ENCODE assay signal across 10 cellular contexts in the genomic region with DNA sequence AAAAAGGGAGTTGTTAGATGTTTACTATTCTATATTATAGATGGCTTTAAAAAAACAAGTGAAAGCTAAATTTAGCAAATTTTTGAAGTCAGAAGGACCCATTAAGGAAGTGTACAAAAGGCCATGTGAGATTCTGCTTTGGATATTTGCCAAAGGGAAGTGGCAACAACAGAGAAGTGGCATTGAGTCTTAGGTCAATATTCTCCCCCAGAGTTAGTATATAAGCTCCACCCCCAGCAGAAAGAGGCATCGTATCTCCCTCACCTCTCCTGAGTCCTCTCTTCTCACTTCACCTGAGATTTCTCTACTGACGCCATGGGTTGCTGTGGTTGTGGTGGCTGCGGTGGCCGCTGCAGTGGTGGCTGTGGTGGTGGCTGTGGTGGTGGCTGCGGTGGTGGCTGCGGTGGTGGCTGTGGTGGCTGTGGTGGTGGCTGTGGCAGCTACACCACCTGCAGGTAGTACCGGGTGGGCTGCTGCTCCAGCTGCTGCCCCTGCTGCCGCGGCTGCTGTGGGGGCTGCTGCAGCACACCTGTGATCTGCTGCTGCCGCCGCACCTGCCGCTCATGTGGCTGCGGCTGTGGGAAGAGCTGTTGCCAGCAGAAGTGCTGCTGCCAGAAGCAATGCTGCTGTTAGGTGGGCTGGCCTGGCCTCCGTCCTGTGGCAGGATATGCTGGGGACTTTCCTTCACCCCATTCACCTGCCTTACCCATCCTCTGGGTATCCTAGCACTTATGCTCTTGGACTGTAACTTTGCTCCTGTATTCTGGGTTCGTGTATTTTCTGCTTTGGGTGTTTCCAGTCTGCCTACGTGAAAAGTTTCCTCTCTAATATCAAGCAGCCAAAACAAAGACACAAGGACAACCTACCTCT. TPM values are rescaled to one million over a fixed set of nuclear protein-coding genes. Genes with fewer than 3 reads are reported as not detected.
DNase-seq lines count a peak whose midpoint lies in the region; ATAC-seq and TF ChIP-seq lines count a peak whose summit lies in the region.
"Had no signal": no experiment of that assay in that cellular context is flagged by ENCODE, and none has a peak within 500 bp of the region (broad histone marks: within the 10 kb centered on the region; RNA-seq: fewer than 3 reads in every experiment).

No MANE protein-coding gene starts in this region.

- no peaks in the 10 kb centered on the region for H3K9me3 Mint-ChIP-seq in activated T-helper 1 cell treated with anti-CD3 and anti-CD28 coated beads, Interleukin-12 subunit alpha, Interleukin-12 subunit beta, Interleukin-2, Interleukin-4 antibody, amounts not matched to agents 30 ng/mL and 10 ng/mL and 1 ng/mL, durations not matched to agents 14 hours and 24 hours and 36 hours
- no peaks in the 10 kb centered on the region for H3K9me3 Mint-ChIP-seq in endodermal cell

- no peak overlapping the region for H3K18ac ChIP-seq in mesenchymal stem cell (ENCODE audit: low read depth in 1 of 2, low read length in 2 of 2)

- H3K4me1 ChIP-seq in mesenchymal stem cell (ENCODE audit: control insufficient read depth, insufficient read depth, low read depth, low read length) (no peaks in the 10 kb centered on the region), endodermal cell (ENCODE audit: control insufficient read depth, insufficient read depth, low read length) (no peaks in the 10 kb centered on the region)

- H3K4ac ChIP-seq in mesenchymal stem cell (ENCODE audit: low read depth in 1 of 2, low read length in 2 of 2) = no peak overlapping the region

- in situ Hi-C loops in GM13977 (cut with MboI; ENCODE audit: low pct_unique_long_range_greater_than_20kb, low sequenced_read_pairs, unreplicated experiment) = no loop called here

- H3K79me1 ChIP-seq in mesenchymal stem cell (replicated peaks; ENCODE audit: low read length, poor library complexity, severe bottlenecking) = no peaks in the 10 kb centered on the region

- H2AK5ac ChIP-seq in mesenchymal stem cell (ENCODE audit: low read length, severe bottlenecking) = no peak overlapping the region

- peak; percentile 53 for ATAC-seq in GM21737 (IDR thresholded peaks at IDR 0.05; ENCODE audit: unreplicated experiment)

- no peaks in the 10 kb centered on the region for H3K36me3 Mint-ChIP-seq in activated T-helper 1 cell treated with anti-CD3 and anti-CD28 coated beads, Interleukin-12 subunit alpha, Interleukin-12 subunit beta, Interleukin-2, Interleukin-4 antibody, amounts not matched to agents 30 ng/mL and 10 ng/mL and 1 ng/mL, durations not matched to agents 14 hours and 24 hours and 36 hours (ENCODE audit: low read depth)
- H3K36me3 Mint-ChIP-seq in endodermal cell (ENCODE audit: low read depth) = no peaks in the 10 kb centered on the region

- peak overlapping the region; percentile 17 for H2BK15ac ChIP-seq in mesenchymal stem cell (ENCODE audit: low read depth, poor library complexity, severe bottlenecking)

- 93% methylated on average over 13 of the region's 16 CpGs for WGBS in mesenchymal stem cell
- 87 to 90% methylated on average over 8 to 13 of the region's 16 CpGs for WGBS in endodermal cell (ENCODE audit: insufficient coverage in 1 of 2, insufficient read length in 1 of 2), 2 experiments

- H3K27ac ChIP-seq in mesenchymal stem cell (ENCODE audit: low read length, poor library complexity, severe bottlenecking) (no peak overlapping the region), endodermal cell (ENCODE audit: low read depth, low read length) (no peak overlapping the region)

- no peak overlapping the region for H3K4me3 Mint-ChIP-seq in activated T-helper 1 cell treated with anti-CD3 and anti-CD28 coated beads, Interleukin-12 subunit alpha, Interleukin-12 subunit beta, Interleukin-2, Interleukin-4 antibody, amounts not matched to agents 30 ng/mL and 10 ng/mL and 1 ng/mL, durations not matched to agents 14 hours and 24 hours and 36 hours
- H3K4me3 Mint-ChIP-seq in endodermal cell = no peak overlapping the region

- no peak overlapping the region for H2AFZ ChIP-seq in mesenchymal stem cell (ENCODE audit: low read depth, low read length)

- no peak overlapping the region for H3K23ac ChIP-seq in mesenchymal stem cell (ENCODE audit: low read length in 2 of 2)

- H2BK12ac ChIP-seq in mesenchymal stem cell (ENCODE audit: low read length in 2 of 2) = no peak overlapping the region

- H3K4me3 ChIP-seq in mesenchymal stem cell (ENCODE audit: insufficient read depth in 1 of 2, low read depth in 1 of 2, low read length in 2 of 2) (no peak overlapping the region), endodermal cell (ENCODE audit: low read length) (no peak overlapping the region)

- H3K4me2 ChIP-seq in mesenchymal stem cell (ENCODE audit: low read length, poor library complexity, severe bottlenecking) = no peak overlapping the region

- no peak for TF ChIP-seq CTCF in GM13977 (IDR thresholded peaks at IDR 0.05; ENCODE audit: extremely low read depth, insufficient read depth, missing control alignments)
- TF ChIP-seq CTCF in endodermal cell (conservative IDR thresholded peaks at IDR 0.05) = no peak

- H3K27me3 ChIP-seq in mesenchymal stem cell (ENCODE audit: control insufficient read depth in 1 of 2, insufficient read depth in 1 of 2, low read length in 2 of 2) (peaks cover 0 to 6% of the 10 kb centered on the region in 2 experiments), endodermal cell (ENCODE audit: control insufficient read depth, insufficient read depth, low read length, poor library complexity, severe bottlenecking) (no peaks in the 10 kb centered on the region)

- no peak overlapping the region for H2BK5ac ChIP-seq in mesenchymal stem cell (ENCODE audit: low read depth, low read length, poor library complexity, severe bottlenecking)

- H3K9me3 ChIP-seq in mesenchymal stem cell (ENCODE audit: control insufficient read depth, low read length) (no peaks in the 10 kb centered on the region), endodermal cell (ENCODE audit: control insufficient read depth, low read length) (no peaks in the 10 kb centered on the region)

- no peak overlapping the region for H4K91ac ChIP-seq in mesenchymal stem cell (ENCODE audit: low read length)

- H3K14ac ChIP-seq in mesenchymal stem cell (ENCODE audit: low read length in 2 of 2) = peak overlapping the region in 1 of 2 experiments; percentile 7

- no peak overlapping the region for H3K9ac ChIP-seq in mesenchymal stem cell (ENCODE audit: low read length)
- no peak overlapping the region for H3K9ac ChIP-seq in endodermal cell (ENCODE audit: extremely low read depth, low read length, poor library complexity, severe bottlenecking)

- H3K36me3 ChIP-seq in mesenchymal stem cell (ENCODE audit: control insufficient read depth in 1 of 2, insufficient read depth in 2 of 2, low read depth in 1 of 2, low read length in 2 of 2) (no peaks in the 10 kb centered on the region), endodermal cell (ENCODE audit: control insufficient read depth, insufficient read depth, low read length) (no peaks in the 10 kb centered on the region)

- H2BK120ac ChIP-seq in mesenchymal stem cell (ENCODE audit: low read depth, low read length) = no peak overlapping the region

- no peak overlapping the region for H4K8ac ChIP-seq in mesenchymal stem cell (ENCODE audit: low read length)

- DNase-seq in GM13977 (ENCODE audit: low spot score) (peak; percentile 51), NCI-H748 treated with DMSO at 0.1 percent for 48 hours (lab: John Stamatoyannopoulos, UW) (peak; percentile 13), mesenchymal stem cell (no peak), kidney tubule cell (ENCODE audit: low spot score) (no peak), NK-92 (lab: John Stamatoyannopoulos, UW; ENCODE audit: unreplicated experiment) (no peak), endodermal cell (no peak)
- DNase-seq in activated T-helper 1 cell treated with anti-CD3 and anti-CD28 coated beads, Interleukin-12 subunit alpha, Interleukin-12 subunit beta, Interleukin-2, Interleukin-4 antibody, amounts not matched to agents 30 ng/mL and 10 ng/mL and 1 ng/mL, durations not matched to agents 14 hours and 24 hours and 36 hours (ENCODE audit: low spot score) = no peak
- DNase-seq: central memory CD4-positive, alpha-beta T cell had no signal

- H3K27me3 Mint-ChIP-seq in activated T-helper 1 cell treated with anti-CD3 and anti-CD28 coated beads, Interleukin-12 subunit alpha, Interleukin-12 subunit beta, Interleukin-2, Interleukin-4 antibody, amounts not matched to agents 30 ng/mL and 10 ng/mL and 1 ng/mL, durations not matched to agents 14 hours and 24 hours and 36 hours (ENCODE audit: insufficient read depth) = peaks cover 30% of the 10 kb centered on the region
- peaks cover 3% of the 10 kb centered on the region for H3K27me3 Mint-ChIP-seq in endodermal cell (ENCODE audit: insufficient read depth)

- H3K27ac Mint-ChIP-seq in activated T-helper 1 cell treated with anti-CD3 and anti-CD28 coated beads, Interleukin-12 subunit alpha, Interleukin-12 subunit beta, Interleukin-2, Interleukin-4 antibody, amounts not matched to agents 30 ng/mL and 10 ng/mL and 1 ng/mL, durations not matched to agents 14 hours and 24 hours and 36 hours = no peak overlapping the region
- H3K27ac Mint-ChIP-seq in endodermal cell = no peak overlapping the region

- H3K4me1 Mint-ChIP-seq in activated T-helper 1 cell treated with anti-CD3 and anti-CD28 coated beads, Interleukin-12 subunit alpha, Interleukin-12 subunit beta, Interleukin-2, Interleukin-4 antibody, amounts not matched to agents 30 ng/mL and 10 ng/mL and 1 ng/mL, durations not matched to agents 14 hours and 24 hours and 36 hours (ENCODE audit: low read depth) = no peaks in the 10 kb centered on the region
- no peaks in the 10 kb centered on the region for H3K4me1 Mint-ChIP-seq in endodermal cell

- intact Hi-C loops in activated T-helper 1 cell treated with anti-CD3 and anti-CD28 coated beads, Interleukin-12 subunit alpha, Interleukin-12 subunit beta, Interleukin-2, Interleukin-4 antibody, amounts not matched to agents 30 ng/mL and 10 ng/mL and 1 ng/mL, durations not matched to agents 14 hours and 24 hours and 36 hours (cut with micrococcal nuclease) = no loop called here

RNA-seq across cellular contexts. Expression of gene SCYGR3, which starts 5.9 kb away (rescaled TPM):
- polyA plus RNA-seq in mesenchymal stem cell (2013, experiment 1 of 2) = not detected
- polyA plus RNA-seq in mesenchymal stem cell (2013, experiment 2 of 2) = not detected
- total RNA-seq in activated T-helper 1 cell treated with anti-CD3 and anti-CD28 coated beads, Interleukin-12 subunit alpha, Interleukin-12 subunit beta, Interleukin-2, Interleukin-4 antibody, amounts not matched to agents 30 ng/mL and 10 ng/mL and 1 ng/mL, durations not matched to agents 14 hours and 24 hours and 36 hours = not detected in 2 replicates
- total RNA-seq in endodermal cell = not detected
- not detected for polyA plus RNA-seq in endodermal cell (2013, experiment 1 of 2)
- polyA plus RNA-seq in endodermal cell (2013, experiment 2 of 2) = not detected
- total RNA-seq: urinary bladder had no signal
- polyA plus RNA-seq: urinary bladder had no signal

RNA-seq across cellular contexts. Expression of gene SCYGR4, which starts 8.6 kb away (rescaled TPM):
- polyA plus RNA-seq in mesenchymal stem cell (2013, experiment 1 of 2) = not detected
- not detected for polyA plus RNA-seq in mesenchymal stem cell (2013, experiment 2 of 2)
- not detected in 2 replicates for total RNA-seq in activated T-helper 1 cell treated with anti-CD3 and anti-CD28 coated beads, Interleukin-12 subunit alpha, Interleukin-12 subunit beta, Interleukin-2, Interleukin-4 antibody, amounts not matched to agents 30 ng/mL and 10 ng/mL and 1 ng/mL, durations not matched to agents 14 hours and 24 hours and 36 hours
- not detected for total RNA-seq in endodermal cell
- polyA plus RNA-seq in endodermal cell (2013, experiment 1 of 2) = not detected
- not detected for polyA plus RNA-seq in endodermal cell (2013, experiment 2 of 2)
- total RNA-seq: urinary bladder had no signal
- polyA plus RNA-seq: urinary bladder had no signal

RNA-seq across cellular contexts. Expression of gene SCYGR2, which starts 10.0 kb away (rescaled TPM):
- polyA plus RNA-seq in mesenchymal stem cell (2013, experiment 1 of 2) = not detected
- polyA plus RNA-seq in mesenchymal stem cell (2013, experiment 2 of 2) = not detected
- not detected in 2 replicates for total RNA-seq in activated T-helper 1 cell treated with anti-CD3 and anti-CD28 coated beads, Interleukin-12 subunit alpha, Interleukin-12 subunit beta, Interleukin-2, Interleukin-4 antibody, amounts not matched to agents 30 ng/mL and 10 ng/mL and 1 ng/mL, durations not matched to agents 14 hours and 24 hours and 36 hours
- not detected for total RNA-seq in endodermal cell
- polyA plus RNA-seq in endodermal cell (2013, experiment 1 of 2) = not detected
- not detected for polyA plus RNA-seq in endodermal cell (2013, experiment 2 of 2)
- total RNA-seq: urinary bladder had no signal
- polyA plus RNA-seq: urinary bladder had no signal

RNA-seq across cellular contexts. Expression of gene SCYGR5, which starts 57.9 kb away (rescaled TPM):
- polyA plus RNA-seq in mesenchymal stem cell (2013, experiment 1 of 2) = not detected
- polyA plus RNA-seq in mesenchymal stem cell (2013, experiment 2 of 2) = not detected
- total RNA-seq in activated T-helper 1 cell treated with anti-CD3 and anti-CD28 coated beads, Interleukin-12 subunit alpha, Interleukin-12 subunit beta, Interleukin-2, Interleukin-4 antibody, amounts not matched to agents 30 ng/mL and 10 ng/mL and 1 ng/mL, durations not matched to agents 14 hours and 24 hours and 36 hours = not detected in 2 replicates
- total RNA-seq in endodermal cell = not detected
- not detected for polyA plus RNA-seq in endodermal cell (2013, experiment 1 of 2)
- polyA plus RNA-seq in endodermal cell (2013, experiment 2 of 2) = not detected
- total RNA-seq: urinary bladder had no signal
- polyA plus RNA-seq: urinary bladder had no signal

Comparison
In these comparisons a context has a peak if more than half of its experiments do, and no peak if none do; other contexts are left out.
1. DNase-seq: peak in GM13977 (single experiment) and NCI-H748 treated with DMSO at 0.1 percent for 48 hours (single experiment); none in mesenchymal stem cell (single experiment), activated T-helper 1 cell treated with anti-CD3 and anti-CD28 coated beads, Interleukin-12 subunit alpha, Interleukin-12 subunit beta, Interleukin-2, Interleukin-4 antibody, amounts not matched to agents 30 ng/mL and 10 ng/mL and 1 ng/mL, durations not matched to agents 14 hours and 24 hours and 36 hours (single experiment), kidney tubule cell (single experiment), NK-92 (single experiment) and endodermal cell (single experiment).